Comparison of ENCODE assay signal across 8 cellular contexts in the genomic region with DNA sequence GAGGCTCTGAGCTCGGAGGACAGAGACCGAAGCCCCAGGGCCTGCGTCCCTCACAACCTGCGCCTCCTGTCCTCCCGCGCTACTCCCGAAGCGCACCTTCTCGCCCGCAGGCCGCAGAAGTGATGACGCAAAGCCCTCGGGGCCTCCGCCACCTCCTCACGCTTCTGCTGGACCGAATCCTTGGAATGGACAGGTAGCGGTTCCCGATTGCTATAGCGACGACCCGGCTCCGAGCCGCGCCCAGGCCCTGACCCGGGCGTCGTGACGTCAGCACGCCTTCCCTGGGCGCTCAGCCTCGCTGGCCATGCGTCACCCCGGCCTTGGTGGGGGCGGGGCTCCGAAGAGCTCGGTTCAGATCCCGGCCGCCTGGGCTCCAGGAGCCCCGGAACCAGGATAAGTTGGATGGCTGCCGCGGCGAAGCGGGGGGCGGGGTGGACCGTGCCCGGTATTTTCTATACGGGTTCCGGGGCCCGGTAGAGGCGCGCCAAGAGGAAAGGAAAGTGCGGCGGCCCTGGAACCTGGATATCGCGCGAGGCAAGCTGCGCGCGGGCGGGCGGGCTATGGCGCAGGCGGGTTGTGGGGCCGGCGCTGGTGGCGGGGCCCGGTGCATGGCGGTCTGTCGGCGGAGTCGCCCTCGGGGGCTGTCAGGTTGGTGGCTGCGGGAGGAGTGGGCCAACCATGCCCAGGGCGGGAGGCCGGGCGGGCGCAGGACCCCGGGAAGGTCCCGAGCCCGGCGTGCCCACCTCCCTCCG. TPM values are rescaled to one million over a fixed set of nuclear protein-coding genes. Genes with fewer than 3 reads are reported as not detected.
DNase-seq lines count a peak whose midpoint lies in the region; ATAC-seq and TF ChIP-seq lines count a peak whose summit lies in the region.

A gene (plus strand): TSS at position 542 of the 752 bp plus-strand sequence. CDS start 21,417 bp downstream, outside the sequence.

- peak within 1 kb of the TSS; percentile 92 for H3K27ac ChIP-seq in PC-9

- POLR2A ChIA-PET in PC-9 (lab: Charles Lee; ENCODE audit: unreplicated experiment) = interaction anchor here (0.5 to 0.7 kb wide), 3 partner anchors 233 to 605 kb away, joined by 3 to 6 read pairs (median 4); no protein-coding TSS in a partner anchor

- CTCF ChIA-PET in PC-9 (lab: Charles Lee) = interaction anchor here (0.5 to 1.0 kb wide), 3 partner anchors 119 to 817 kb away, joined by 3 to 5 read pairs (median 3); no protein-coding TSS in a partner anchor

- H3K9ac ChIP-seq in mucosa of stomach (ENCODE audit: low read length) = peak within 1 kb of the TSS; percentile 84

- no peaks in the 10 kb centered on the region for H3K36me3 ChIP-seq in PC-9 (ENCODE audit: low read depth)
- H3K36me3 ChIP-seq in mucosa of stomach (ENCODE audit: control insufficient read depth, insufficient read depth, low read length) = no peaks in the 10 kb centered on the region

- no peak for TF ChIP-seq CTCF in PC-9 (conservative IDR thresholded peaks at IDR 0.05)

- no peaks in the 10 kb centered on the region for H4K20me1 ChIP-seq in PC-9 (ENCODE audit: insufficient read depth)

- H3K4me2 ChIP-seq in PC-9 = peak within 1 kb of the TSS; percentile 96

- H3K9me3 ChIP-seq in PC-9 (ENCODE audit: insufficient read depth, low read depth) (no peaks in the 10 kb centered on the region), mucosa of stomach (ENCODE audit: control insufficient read depth, low read length) (no peaks in the 10 kb centered on the region)

- H2AFZ ChIP-seq in PC-9 = peak within 1 kb of the TSS; percentile 99

- H3K27me3 ChIP-seq in PC-9 (ENCODE audit: insufficient read depth, low read depth) (no peaks in the 10 kb centered on the region), mucosa of stomach (ENCODE audit: control insufficient read depth, insufficient read depth, low read length) (no peaks in the 10 kb centered on the region)

- DNase-seq in DMS114 treated with DMSO at 0.1 percent for 48 hours (lab: John Stamatoyannopoulos, UW; ENCODE audit: unreplicated experiment) (peak; percentile 92), PC-9 (peak; percentile 86 to 97), erythroblast (lab: John Stamatoyannopoulos, UW) (peak; percentile 97 to 98)
- DNase-seq in Jurkat, Clone E6-1 (ENCODE audit: low read depth, low spot score) = peak; percentile 89
- peak; percentile 95 for DNase-seq in activated T-cell treated with anti-CD3 and anti-CD28 coated beads, Interleukin-2, amount 50 U/mL, for 1 hour
- peak; percentile 73 to 79 for DNase-seq in stimulated activated CD8-positive, alpha-beta memory T cell treated with anti-CD3 and anti-CD28 coated beads, Interleukin-7, amount 100 ng/mL, for 1 hour (ENCODE audit: low read depth in 2 of 2)

- H3K9me2 ChIP-seq in PC-9 (ENCODE audit: insufficient read depth) = no peaks in the 10 kb centered on the region

- BruUV-seq in PC-9 (replicated peaks; lab: Mats Ljungman, UMichigan) = no TSS peak

- peaks cover 31% of the 10 kb centered on the region for H3K79me2 ChIP-seq in PC-9 (ENCODE audit: low read depth)

- intact Hi-C loops in PC-9 (cut with micrococcal nuclease; ENCODE audit: unreplicated experiment) = no loop called here

- peak within 1 kb of the TSS; percentile 95 for H3K4me3 ChIP-seq in Jurkat, Clone E6-1 (ENCODE audit: low read length)
- peak within 1 kb of the TSS; percentile 92 for H3K4me3 ChIP-seq in PC-9
- peak within 1 kb of the TSS; percentile 88 for H3K4me3 ChIP-seq in mucosa of stomach (ENCODE audit: low read length)

- H3K4me1 ChIP-seq in PC-9 (replicated peaks; ENCODE audit: insufficient read depth) = peaks cover 16% of the 10 kb centered on the region; the same call in 1 of the 2 replicates
- peaks cover 21% of the 10 kb centered on the region for H3K4me1 ChIP-seq in mucosa of stomach (ENCODE audit: control insufficient read depth, insufficient read depth, low read length)

- peaks cover 20% of the 10 kb centered on the region for H3F3A ChIP-seq in PC-9 (ENCODE audit: insufficient read depth, low read depth)

- peak; percentile 77 for ATAC-seq in GM21576 (IDR thresholded peaks at IDR 0.05; ENCODE audit: unreplicated experiment)

- TF ChIP-seq POLR2A in erythroblast (IDR thresholded peaks at IDR 0.05; ENCODE audit: low read length) = peak; percentile 54

RNA-seq across cellular contexts. Expression of the gene that starts here (rescaled TPM):
- polyA plus RNA-seq in Jurkat, Clone E6-1 (2012; ENCODE audit: insufficient read depth, insufficient read length) = 53.9 TPM
- 38.8 and 39.9 TPM in 2 replicates for total RNA-seq in PC-9 (2021)

Comparison
In these comparisons a context has a peak if more than half of its experiments do, and no peak if none do; other contexts are left out.
1. Peak in every context shown above with its lines: DNase-seq, ATAC-seq, H3K4me3 ChIP-seq and H3K27ac ChIP-seq.